8 cellular contexts compared by ENCODE assay signal in genomic region chr19:12880551-12881171, GRCh38.
DNase-seq lines count a peak whose midpoint lies in the region; ATAC-seq and TF ChIP-seq lines count a peak whose summit lies in the region.

No MANE protein-coding gene starts in this region.

- H3K36me3 ChIP-seq in BLaER1 (peaks cover 31% of the 10 kb centered on the region), brain microvascular endothelial cell (replicated peaks) (no peaks in the 10 kb centered on the region)

- H3K9ac ChIP-seq in BLaER1, result peak overlapping the region; percentile 84

- H3K27me3 ChIP-seq in BLaER1 (peaks cover 21% of the 10 kb centered on the region), brain microvascular endothelial cell (replicated peaks) (peaks cover 7% of the 10 kb centered on the region)

- peaks cover 17% of the 10 kb centered on the region for H3K4me1 ChIP-seq in BLaER1

- ATAC-seq in GM19452 (IDR thresholded peaks at IDR 0.05; ENCODE audit: unreplicated experiment), result peak; percentile 9
- no peak for ATAC-seq in stimulated activated naive CD8-positive, alpha-beta T cell treated with anti-CD3 and anti-CD28 coated beads, Interleukin-15, Interleukin-2, amounts not matched to agents 100 U/mL and 50 U/mL, for 24 hours

- H4K20me1 ChIP-seq in BLaER1, result no peaks in the 10 kb centered on the region

- H3K27ac ChIP-seq in BLaER1 (peak overlapping the region; percentile 83), brain microvascular endothelial cell (no peak overlapping the region)

- peaks cover 22% of the 10 kb centered on the region for H3K9me3 ChIP-seq in BLaER1

- TF ChIP-seq CTCF in brain microvascular endothelial cell (IDR thresholded peaks at IDR 0.05; ENCODE audit: low read depth, low read length, missing control alignments), result no peak

- H3K4me3 ChIP-seq in BLaER1 (peak overlapping the region; percentile 86), brain microvascular endothelial cell (ENCODE audit: low read depth, low read length) (peak overlapping the region; percentile 74)

- H3K4me2 ChIP-seq in BLaER1, result peak overlapping the region; percentile 87

- DNase-seq in Kasumi-1 (lab: John Stamatoyannopoulos, UW) (peak; percentile 15 to 16), brain microvascular endothelial cell (peak; percentile 5), islet precursor cell (peak; percentile 73), NCI-H2171 treated with DMSO at 0.1 percent for 48 hours (lab: John Stamatoyannopoulos, UW) (no peak), NCI-H510A (lab: John Stamatoyannopoulos, UW) (no peak)
- peak; percentile 33 for DNase-seq in stimulated activated naive CD8-positive, alpha-beta T cell treated with anti-CD3 and anti-CD28 coated beads, Interleukin-15, Interleukin-2, amounts not matched to agents 100 U/mL and 50 U/mL, for 24 hours

- in situ Hi-C loops in brain microvascular endothelial cell (cut with HindIII; ENCODE audit: low pct_ligation_motif_present, low sequenced_read_pairs), result no loop called here

Comparison
In these comparisons a context has a peak if more than half of its experiments do, and no peak if none do; other contexts are left out.
1. DNase-seq: peak in Kasumi-1 (2 of 2), brain microvascular endothelial cell (single experiment), islet precursor cell (single experiment) and stimulated activated naive CD8-positive, alpha-beta T cell treated with anti-CD3 and anti-CD28 coated beads, Interleukin-15, Interleukin-2, amounts not matched to agents 100 U/mL and 50 U/mL, for 24 hours (single experiment); none in NCI-H2171 treated with DMSO at 0.1 percent for 48 hours (single experiment) and NCI-H510A (single experiment).